22 cellular contexts compared by ENCODE assay signal in genomic region chr7:151671514-151671913, GRCh38.
DNase-seq lines count a peak whose midpoint lies in the region; ATAC-seq and TF ChIP-seq lines count a peak whose summit lies in the region.
"Had no signal": no experiment of that assay in that cellular context is flagged by ENCODE, and none has a peak within 500 bp of the region (broad histone marks: within the 10 kb centered on the region; RNA-seq: fewer than 3 reads in every experiment).

No MANE protein-coding gene starts in this region.

- no peak overlapping the region for H3K4me3 Mint-ChIP-seq in WTC11
- H3K4me3 Mint-ChIP-seq: activated CD4-positive, alpha-beta memory T cell treated with anti-CD3 and anti-CD28 coated beads, Interleukin-2, amount 10 ng/mL, durations not matched to agents 7 days and 5 days; activated naive CD4-positive, alpha-beta T cell treated with anti-CD3 and anti-CD28 coated beads for 36 hours; effector memory CD8-positive, alpha-beta T cell; naive thymus-derived CD4-positive, alpha-beta T cell had no signal

- intact Hi-C loops in psoas muscle (cut with DNase I) = no loop called here

- H3K9me3 Mint-ChIP-seq in WTC11 = peaks cover 24% of the 10 kb centered on the region

- H3K4me3 ChIP-seq in psoas muscle = no peak overlapping the region
- H3K4me3 ChIP-seq: thoracic aorta had no signal

- WGBS in psoas muscle, 3 donors = 69 to 90% (median 76%) methylated on average over 2 of the region's 2 CpGs

- no peak for TF ChIP-seq CTCF in WTC11 (IDR thresholded peaks at IDR 0.05)
- no peak for TF ChIP-seq CTCF in psoas muscle (IDR thresholded peaks at IDR 0.05)

- POLR2A ChIA-PET in WTC11 (lab: Charles Lee) = no interaction called here

- peaks cover 2% of the 10 kb centered on the region; the same call in 1 of the 2 replicates for H3K36me3 Mint-ChIP-seq in WTC11

- CTCF ChIA-PET in WTC11 (lab: Charles Lee) = interaction anchor here (0.7 kb wide), 2 partner anchors 93 to 219 kb away, joined by 3 to 4 read pairs; no protein-coding TSS in a partner anchor

- H3K9me3 ChIP-seq in psoas muscle = no peaks in the 10 kb centered on the region
- H3K9me3 ChIP-seq: thoracic aorta had no signal

- H3K4me1 Mint-ChIP-seq in WTC11 = peaks cover 13% of the 10 kb centered on the region
- H3K4me1 Mint-ChIP-seq: activated CD4-positive, alpha-beta memory T cell treated with anti-CD3 and anti-CD28 coated beads, Interleukin-2, amount 10 ng/mL, durations not matched to agents 7 days and 5 days had no signal

- H3K4me1 ChIP-seq in psoas muscle = peaks cover 8% of the 10 kb centered on the region

- no peak overlapping the region; the same call in 1 of the 2 replicates for H3K27ac Mint-ChIP-seq in WTC11
- H3K27ac Mint-ChIP-seq: activated CD4-positive, alpha-beta memory T cell treated with anti-CD3 and anti-CD28 coated beads, Interleukin-2, amount 10 ng/mL, durations not matched to agents 7 days and 5 days; activated naive CD4-positive, alpha-beta T cell treated with anti-CD3 and anti-CD28 coated beads for 36 hours; effector memory CD8-positive, alpha-beta T cell; naive thymus-derived CD4-positive, alpha-beta T cell had no signal

- ATAC-seq in WTC11 (peak; percentile 65), esophagus mucosa (peak; percentile 69), psoas muscle (peak in 3 of 4 donors; percentile 21 to 78 (median 63))
- ATAC-seq: effector memory CD8-positive, alpha-beta T cell; naive thymus-derived CD4-positive, alpha-beta T cell; SK-N-SH treated with all-trans-retinoic acid at 6 μM for 48 hours had no signal

- H3K36me3 ChIP-seq in psoas muscle (ENCODE audit: insufficient read depth in 1 of 2, low read depth in 1 of 2) = peaks cover 0 to 6% of the 10 kb centered on the region in 2 donors
- H3K36me3 ChIP-seq: thoracic aorta had no signal

- H3K27me3 ChIP-seq in psoas muscle (ENCODE audit: insufficient read depth in 3 of 3, low read length in 2 of 3) = no peaks in the 10 kb centered on the region

- no peaks in the 10 kb centered on the region for H3K27me3 Mint-ChIP-seq in WTC11 (ENCODE audit: low read depth)
- H3K27me3 Mint-ChIP-seq: activated CD4-positive, alpha-beta memory T cell treated with anti-CD3 and anti-CD28 coated beads, Interleukin-2, amount 10 ng/mL, durations not matched to agents 7 days and 5 days; effector memory CD8-positive, alpha-beta T cell had no signal

- DNase-seq in WTC11 (ENCODE audit: low spot score) (no peak), iPS DF 19.7 (ENCODE audit: low read depth, low spot score) (peak; percentile 28), psoas muscle (no peak), NCI-H774 (lab: John Stamatoyannopoulos, UW) (no peak), NCI-H1694 treated with DMSO at 0.1 percent for 48 hours (lab: John Stamatoyannopoulos, UW) (no peak)
- DNase-seq in stimulated activated CD4-positive, alpha-beta T cell treated with anti-CD3 and anti-CD28 coated beads, Interleukin-2, amount 100 ng/mL, for 48 hours = no peak
- DNase-seq: activated CD4-positive, alpha-beta memory T cell treated with anti-CD3 and anti-CD28 coated beads, Interleukin-2, amount 10 ng/mL, durations not matched to agents 7 days and 5 days; activated naive CD4-positive, alpha-beta T cell treated with anti-CD3 and anti-CD28 coated beads for 36 hours; activated T-cell treated with anti-CD3 and anti-CD28 coated beads, Interleukin-2, amount 50 U/mL, for 1 hour; anterior cingulate cortex; DMS 273 treated with DMSO at 0.1 percent for 48 hours; effector memory CD8-positive, alpha-beta T cell; head of caudate nucleus; naive thymus-derived CD4-positive, alpha-beta T cell; NCI-H187; NCI-H446; stimulated activated CD4-positive, alpha-beta T cell treated with anti-CD3 and anti-CD28 coated beads, Interleukin-1b, Interleukin-23, amount 100 ng/mL, for 48 hours; stimulated activated naive CD4-positive, alpha-beta T cell; T-helper 9 cell had no signal

- H3K27ac ChIP-seq in psoas muscle = no peak overlapping the region
- H3K27ac ChIP-seq: thoracic aorta had no signal

TF ChIP-seq in WTC11, 78 proteins besides CTCF, POLR2A, EP300 and RAD21:
- TF ChIP-seq ZNF396 (CRISPR knock-in tag; IDR thresholded peaks at IDR 0.05; ENCODE audit: borderline replicate concordance) = no peak
- no peak for TF ChIP-seq TCF7 (CRISPR knock-in tag; IDR thresholded peaks at IDR 0.05; ENCODE audit: low read depth)
- TF ChIP-seq GRHL2 (CRISPR knock-in tag; IDR thresholded peaks at IDR 0.05; ENCODE audit: insufficient replicate concordance, severe bottlenecking) = no peak
- no peak for TF ChIP-seq OVOL2 (CRISPR knock-in tag; IDR thresholded peaks at IDR 0.05; ENCODE audit: borderline replicate concordance)
- no peak for TF ChIP-seq KAT7 (CRISPR knock-in tag; IDR thresholded peaks at IDR 0.05; ENCODE audit: borderline replicate concordance)
- no peak for TF ChIP-seq ATF2 (CRISPR knock-in tag; IDR thresholded peaks at IDR 0.05; ENCODE audit: borderline replicate concordance, low read depth)
- TF ChIP-seq NFE2L1 (CRISPR knock-in tag; IDR thresholded peaks at IDR 0.05) = no peak
- TF ChIP-seq, protein P1, sequence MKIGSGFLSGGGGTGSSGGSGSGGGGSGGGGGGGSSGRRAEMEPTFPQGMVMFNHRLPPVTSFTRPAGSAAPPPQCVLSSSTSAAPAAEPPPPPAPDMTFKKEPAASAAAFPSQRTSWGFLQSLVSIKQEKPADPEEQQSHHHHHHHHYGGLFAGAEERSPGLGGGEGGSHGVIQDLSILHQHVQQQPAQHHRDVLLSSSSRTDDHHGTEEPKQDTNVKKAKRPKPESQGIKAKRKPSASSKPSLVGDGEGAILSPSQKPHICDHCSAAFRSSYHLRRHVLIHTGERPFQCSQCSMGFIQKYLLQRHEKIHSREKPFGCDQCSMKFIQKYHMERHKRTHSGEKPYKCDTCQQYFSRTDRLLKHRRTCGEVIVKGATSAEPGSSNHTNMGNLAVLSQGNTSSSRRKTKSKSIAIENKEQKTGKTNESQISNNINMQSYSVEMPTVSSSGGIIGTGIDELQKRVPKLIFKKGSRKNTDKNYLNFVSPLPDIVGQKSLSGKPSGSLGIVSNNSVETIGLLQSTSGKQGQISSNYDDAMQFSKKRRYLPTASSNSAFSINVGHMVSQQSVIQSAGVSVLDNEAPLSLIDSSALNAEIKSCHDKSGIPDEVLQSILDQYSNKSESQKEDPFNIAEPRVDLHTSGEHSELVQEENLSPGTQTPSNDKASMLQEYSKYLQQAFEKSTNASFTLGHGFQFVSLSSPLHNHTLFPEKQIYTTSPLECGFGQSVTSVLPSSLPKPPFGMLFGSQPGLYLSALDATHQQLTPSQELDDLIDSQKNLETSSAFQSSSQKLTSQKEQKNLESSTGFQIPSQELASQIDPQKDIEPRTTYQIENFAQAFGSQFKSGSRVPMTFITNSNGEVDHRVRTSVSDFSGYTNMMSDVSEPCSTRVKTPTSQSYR (CRISPR knock-in tag; IDR thresholded peaks at IDR 0.05) = no peak
- TF ChIP-seq ZNF317 (CRISPR knock-in tag; IDR thresholded peaks at IDR 0.05; ENCODE audit: borderline replicate concordance, low read depth) = no peak
- TF ChIP-seq ZNF121 (CRISPR knock-in tag; IDR thresholded peaks at IDR 0.05) = no peak
- TF ChIP-seq SOX15 (CRISPR knock-in tag; IDR thresholded peaks at IDR 0.05) = no peak
